In genomic region chr3:176183181-176183580, GRCh38 we compare ENCODE assay signal across 19 cellular contexts.
A peak's percentile ranks its signal among the peaks of the same experiment; 100 is the strongest.
DNase-seq lines count a peak whose midpoint lies in the region; ATAC-seq, FAIRE-seq and TF ChIP-seq lines count a peak whose summit lies in the region.
"Had no signal": no experiment of that assay in that cellular context is flagged by ENCODE, and none has a peak within 500 bp of the region (broad histone marks: within the 10 kb centered on the region; RNA-seq: fewer than 3 reads in every experiment).

No MANE protein-coding gene starts in this region.

- no peaks in the 10 kb centered on the region for H3K36me3 ChIP-seq in kidney (ENCODE audit: control insufficient read depth in 1 of 2, insufficient read depth in 2 of 2, low read length in 2 of 2)

- no peaks in the 10 kb centered on the region for H3K9me3 ChIP-seq in kidney (ENCODE audit: control insufficient read depth in 1 of 2, low read length in 2 of 2)

- CTCF ChIA-PET in WTC11 (lab: Charles Lee), result no interaction called here

- no peaks in the 10 kb centered on the region for H3K4me1 ChIP-seq in kidney (ENCODE audit: control insufficient read depth in 1 of 2, insufficient read depth in 1 of 2, low read depth in 1 of 2, low read length in 2 of 2)

- intact Hi-C loops in kidney (cut with DNase I), result no loop called here

- no peak overlapping the region for H3K27ac Mint-ChIP-seq in WTC11
- H3K27ac Mint-ChIP-seq: CD4-positive, alpha-beta memory T cell had no signal

- no peak for DNase-seq in WTC11 (ENCODE audit: low spot score)
- no peak for DNase-seq in kidney
- DNase-seq: 8988T; C1 segment of cervical spinal cord; Calu3; CD4-positive, alpha-beta memory T cell; COR-L47; DMS53; DMS79 treated with DMSO at 0.1 percent for 48 hours; GM23248; H7; HCEC 1CT had no signal

- H3K9me3 Mint-ChIP-seq in WTC11, result peaks cover 15% of the 10 kb centered on the region

- H3K27me3 Mint-ChIP-seq in WTC11 (ENCODE audit: low read depth), result no peaks in the 10 kb centered on the region
- H3K27me3 Mint-ChIP-seq: CD4-positive, alpha-beta memory T cell had no signal

- H3K9ac ChIP-seq in kidney (ENCODE audit: low read length in 2 of 2), result no peak overlapping the region
- H3K9ac ChIP-seq: GM23248 had no signal

- H3K4me1 Mint-ChIP-seq in WTC11, result peaks cover under 1% of the 10 kb centered on the region
- H3K4me1 Mint-ChIP-seq: CD4-positive, alpha-beta memory T cell had no signal

- no peak overlapping the region for H3K27ac ChIP-seq in kidney (ENCODE audit: low read depth in 2 of 2, low read length in 2 of 2)
- H3K27ac ChIP-seq: GM23248 had no signal

- TF ChIP-seq CTCF in WTC11 (IDR thresholded peaks at IDR 0.05) (no peak), kidney (IDR thresholded peaks at IDR 0.05; ENCODE audit: borderline replicate concordance, extremely low read depth, insufficient read depth) (no peak)

- POLR2A ChIA-PET in WTC11 (lab: Charles Lee), result no interaction called here

- no peak overlapping the region for H3K4me3 Mint-ChIP-seq in WTC11
- H3K4me3 Mint-ChIP-seq: CD4-positive, alpha-beta memory T cell had no signal

- FAIRE-seq in G401.6 (lab: Jason Lieb, UNC) (peak; percentile 71), kidney (lab: Jason Lieb, UNC) (peak; percentile 45)
- FAIRE-seq: GM12892, GM19239, H1 had no signal

- no peak for ATAC-seq in WTC11
- no peak for ATAC-seq in HG03571 (IDR thresholded peaks at IDR 0.05; ENCODE audit: unreplicated experiment)
- ATAC-seq in HG03378 (IDR thresholded peaks at IDR 0.05; ENCODE audit: unreplicated experiment), result no peak
- no peak for ATAC-seq in GM18858 (IDR thresholded peaks at IDR 0.05; ENCODE audit: unreplicated experiment)

- H3K36me3 Mint-ChIP-seq in WTC11, result no peaks in the 10 kb centered on the region
- H3K36me3 Mint-ChIP-seq: CD4-positive, alpha-beta memory T cell had no signal

- H3K4me3 ChIP-seq in kidney (ENCODE audit: low read length in 2 of 2), result no peak overlapping the region
- H3K4me3 ChIP-seq: GM23248 had no signal

TF ChIP-seq in WTC11, 78 proteins besides CTCF, POLR2A, EP300 and RAD21:
- peak; percentile 95 for TF ChIP-seq HMGA2 (CRISPR knock-in tag; IDR thresholded peaks at IDR 0.05)
- no peak for TF ChIP-seq SMAD3 (CRISPR knock-in tag; IDR thresholded peaks at IDR 0.05; ENCODE audit: borderline replicate concordance)
